In genomic region chr2:181977661-181978350, GRCh38 we compare ENCODE assay signal across 10 cellular contexts. TPM values are rescaled to one million over a fixed set of nuclear protein-coding genes. Genes with fewer than 3 reads are reported as not detected.
DNase-seq lines count a peak whose midpoint lies in the region; ATAC-seq and TF ChIP-seq lines count a peak whose summit lies in the region.
"Had no signal": no experiment of that assay in that cellular context is flagged by ENCODE, and none has a peak within 500 bp of the region (broad histone marks: within the 10 kb centered on the region; RNA-seq: fewer than 3 reads in every experiment).

No MANE protein-coding gene starts in this region.

- H3K27me3 Mint-ChIP-seq in nephron progenitor cell (ENCODE audit: low read depth, poor library complexity): peaks cover 3% of the 10 kb centered on the region

- DNase-seq in ELR (ENCODE audit: low read depth): peak; percentile 93
- DNase-seq in kidney epithelial cell (ENCODE audit: low read depth): peak; percentile 23
- no peak for DNase-seq in GF-D8 (lab: John Stamatoyannopoulos, UW)
- DNase-seq in NCI-H226: no peak
- no peak for DNase-seq in OCI-M1 (lab: John Stamatoyannopoulos, UW)
- DNase-seq in nephron progenitor cell: no peak
- DNase-seq: activated gamma-delta T cell, Right ventricle myocardium superior had no signal

- no peaks in the 10 kb centered on the region for H4K20me1 ChIP-seq in OCI-LY3 (ENCODE audit: insufficient read depth, low read length)

- no peaks in the 10 kb centered on the region for H3K36me3 Mint-ChIP-seq in nephron progenitor cell (ENCODE audit: low read depth)

- no peak overlapping the region for H3K27ac ChIP-seq in OCI-LY3 (ENCODE audit: low read length)

- peak overlapping the region; percentile 53; the same call in 1 of the 2 replicates for H2AFZ ChIP-seq in OCI-LY3 (ENCODE audit: low read depth, low read length)

- H3K4me3 ChIP-seq in OCI-LY3 (ENCODE audit: low read length) (no peak overlapping the region), kidney epithelial cell (ENCODE audit: low read depth, low read length) (no peak overlapping the region)

- H3K9ac ChIP-seq in OCI-LY3 (ENCODE audit: low read length): no peak overlapping the region

- H3K36me3 ChIP-seq in OCI-LY3 (replicated peaks; ENCODE audit: low read depth, low read length) (peaks cover 5% of the 10 kb centered on the region), kidney epithelial cell (ENCODE audit: control insufficient read depth, insufficient read depth, low read length) (no peaks in the 10 kb centered on the region)

- H3K27ac Mint-ChIP-seq in nephron progenitor cell: no peak overlapping the region

- no peaks in the 10 kb centered on the region for H3K9me3 ChIP-seq in OCI-LY3 (ENCODE audit: insufficient read depth, low read length)

- ATAC-seq in GM21723 (IDR thresholded peaks at IDR 0.05; ENCODE audit: unreplicated experiment): peak; percentile 68

- peaks cover 5% of the 10 kb centered on the region for H3K4me1 Mint-ChIP-seq in nephron progenitor cell

- peaks cover 13% of the 10 kb centered on the region for H3K4me1 ChIP-seq in OCI-LY3 (ENCODE audit: low read length)

- H3K4me2 ChIP-seq in OCI-LY3 (ENCODE audit: low read length): no peak overlapping the region

- TF ChIP-seq CTCF in OCI-LY3 (IDR thresholded peaks at IDR 0.05; ENCODE audit: low read depth, low read length) (no peak), kidney epithelial cell (IDR thresholded peaks at IDR 0.05; ENCODE audit: insufficient read depth, low read length, poor library complexity, severe bottlenecking) (no peak), nephron progenitor cell (IDR thresholded peaks at IDR 0.05) (no peak)

- no peaks in the 10 kb centered on the region for H3K79me2 ChIP-seq in OCI-LY3 (ENCODE audit: low read length)

- no peak overlapping the region for H3K4me3 Mint-ChIP-seq in nephron progenitor cell

- no peaks in the 10 kb centered on the region for H3K9me3 Mint-ChIP-seq in nephron progenitor cell

- H3K27me3 ChIP-seq in OCI-LY3 (ENCODE audit: low read depth, low read length) (no peaks in the 10 kb centered on the region), kidney epithelial cell (ENCODE audit: control insufficient read depth, insufficient read depth, low read length) (no peaks in the 10 kb centered on the region)

RNA-seq across cellular contexts. Expression of gene PPP1R1C, which starts 7.8 kb away (rescaled TPM):
- total RNA-seq in kidney epithelial cell: 2.1 and 4.9 TPM in 2 replicates

Comparison
In these comparisons a context has a peak if more than half of its experiments do, and no peak if none do; other contexts are left out.
1. DNase-seq: peak in ELR (single experiment) and kidney epithelial cell (single experiment); none in GF-D8 (single experiment), NCI-H226 (single experiment), OCI-M1 (single experiment) and nephron progenitor cell (single experiment).